In genomic region chr13:114053026-114053425, GRCh38 we compare ENCODE assay signal across 14 cellular contexts.
A peak's percentile ranks its signal among the peaks of the same experiment; 100 is the strongest.
DNase-seq lines count a peak whose midpoint lies in the region; ATAC-seq and TF ChIP-seq lines count a peak whose summit lies in the region.
"Had no signal": no experiment of that assay in that cellular context is flagged by ENCODE, and none has a peak within 500 bp of the region (broad histone marks: within the 10 kb centered on the region; RNA-seq: fewer than 3 reads in every experiment).

No MANE protein-coding gene starts in this region.

- H3K27ac Mint-ChIP-seq in activated T-cell treated with anti-CD3 and anti-CD28 coated beads, Interleukin-2, amount 50 U/mL, for 72 hours, result peak overlapping the region; percentile 58
- H3K27ac Mint-ChIP-seq in stimulated activated memory B cell treated with anti-CD40 and anti-IgM and Interleukin-4, amounts not matched to agents 10 μg/mL and 1 μg/mL and 100 μg/mL, for 72 hours, result peak overlapping the region; percentile 84
- H3K27ac Mint-ChIP-seq: activated T-helper 17 cell treated with anti-CD3 and anti-CD28 coated beads, Interleukin-2, amount 50 U/mL, for 72 hours; dendritic cell treated with granulocyte-macrophage colony-stimulating factor and Interleukin-4, amounts not matched to agents 40 ng/mL and 50 ng/mL, for 4 days had no signal

- H3K4me3 Mint-ChIP-seq in activated T-cell treated with anti-CD3 and anti-CD28 coated beads, Interleukin-2, amount 50 U/mL, for 72 hours, result no peak overlapping the region
- peak overlapping the region; percentile 53 for H3K4me3 Mint-ChIP-seq in stimulated activated memory B cell treated with anti-CD40 and anti-IgM and Interleukin-4, amounts not matched to agents 10 μg/mL and 1 μg/mL and 100 μg/mL, for 72 hours
- H3K4me3 Mint-ChIP-seq: activated T-helper 17 cell treated with anti-CD3 and anti-CD28 coated beads, Interleukin-2, amount 50 U/mL, for 72 hours; dendritic cell treated with granulocyte-macrophage colony-stimulating factor and Interleukin-4, amounts not matched to agents 40 ng/mL and 50 ng/mL, for 4 days had no signal

- no peak for ATAC-seq in activated T-cell treated with anti-CD3 and anti-CD28 coated beads, Interleukin-2, amount 50 U/mL, for 72 hours (replicated peaks in 1 of 2)
- peak; percentile 42 for ATAC-seq in stimulated activated memory B cell treated with anti-CD40 and anti-IgM and Interleukin-4, amounts not matched to agents 10 μg/mL and 1 μg/mL and 100 μg/mL, for 72 hours
- ATAC-seq: A549; activated T-helper 17 cell treated with anti-CD3 and anti-CD28 coated beads, Interleukin-2, amount 50 U/mL, for 72 hours; Panc1 had no signal

- DNase-seq in activated T-cell treated with anti-CD3 and anti-CD28 coated beads, Interleukin-2, amount 50 U/mL, for 72 hours, result no peak
- DNase-seq in activated T-cell treated with anti-CD3 and anti-CD28 coated beads, Interleukin-2, amount 50 U/mL, for 48 hours, result no peak
- DNase-seq in SK-N-SH (no peak), fibroblast of villous mesenchyme (ENCODE audit: low read depth) (peak; percentile 84), midbrain (lab: John Stamatoyannopoulos, UW) (no peak), ureter (ENCODE audit: low spot score) (no peak), posterior vena cava (ENCODE audit: low spot score) (no peak)
- DNase-seq: hypothalamus, NCI-H2107 had no signal

- 86% methylated on average over 8 of the region's 14 CpGs for WGBS in SK-N-SH (ENCODE audit: low lambda C conversion rate)

- H3K36me3 Mint-ChIP-seq in activated T-cell treated with anti-CD3 and anti-CD28 coated beads, Interleukin-2, amount 50 U/mL, for 72 hours (ENCODE audit: insufficient read depth in 2 of 2), result peaks cover 4% of the 10 kb centered on the region in 2 donors
- H3K36me3 Mint-ChIP-seq in stimulated activated memory B cell treated with anti-CD40 and anti-IgM and Interleukin-4, amounts not matched to agents 10 μg/mL and 1 μg/mL and 100 μg/mL, for 72 hours, result peaks cover 6% of the 10 kb centered on the region

- H4K20me1 ChIP-seq in SK-N-SH (ENCODE audit: insufficient read depth), result peaks cover 19% of the 10 kb centered on the region

- TF ChIP-seq CTCF in SK-N-SH (IDR thresholded peaks at IDR 0.05) (no peak), fibroblast of villous mesenchyme (IDR thresholded peaks at IDR 0.05; ENCODE audit: insufficient read depth, low read depth, low read length) (no peak)

- POLR2A ChIA-PET in SK-N-SH (lab: Yijun Ruan, JAX), result no interaction called here

- H2AFZ ChIP-seq in SK-N-SH (ENCODE audit: low read depth), result no peak overlapping the region

- H3K4me3 ChIP-seq in SK-N-SH (ENCODE audit: low read depth in 2 of 2, low read length in 1 of 2), result no peak overlapping the region
- H3K4me3 ChIP-seq in fibroblast of villous mesenchyme (ENCODE audit: low read depth, low read length), result no peak overlapping the region
- H3K4me3 ChIP-seq: A549 had no signal

- CTCF ChIA-PET in SK-N-SH (lab: Yijun Ruan, JAX), result no interaction called here

- H3K4me1 ChIP-seq in SK-N-SH (ENCODE audit: control insufficient read depth in 1 of 2, insufficient read depth in 2 of 2, low read depth in 1 of 2, low read length in 1 of 2), result peaks cover 2 to 10% of the 10 kb centered on the region in 2 experiments; a peak in 2 of 4 replicates
- H3K4me1 ChIP-seq: A549 had no signal

- peaks cover 4% of the 10 kb centered on the region for H3F3A ChIP-seq in SK-N-SH (replicated peaks; ENCODE audit: insufficient read depth)

- H3K4me1 Mint-ChIP-seq in activated T-cell treated with anti-CD3 and anti-CD28 coated beads, Interleukin-2, amount 50 U/mL, for 72 hours (ENCODE audit: low read depth), result peaks cover 33% of the 10 kb centered on the region
- peaks cover 81% of the 10 kb centered on the region for H3K4me1 Mint-ChIP-seq in stimulated activated memory B cell treated with anti-CD40 and anti-IgM and Interleukin-4, amounts not matched to agents 10 μg/mL and 1 μg/mL and 100 μg/mL, for 72 hours

- H3K9me3 ChIP-seq in SK-N-SH, result no peaks in the 10 kb centered on the region
- H3K9me3 ChIP-seq: A549 had no signal

- no peak overlapping the region; a peak in 1 of 4 replicates for H3K27ac ChIP-seq in SK-N-SH (ENCODE audit: low read depth in 2 of 2, low read length in 1 of 2)
- H3K27ac ChIP-seq: A549 had no signal

- H3K27me3 Mint-ChIP-seq in activated T-cell treated with anti-CD3 and anti-CD28 coated beads, Interleukin-2, amount 50 U/mL, for 72 hours (ENCODE audit: low read depth), result no peaks in the 10 kb centered on the region
- no peaks in the 10 kb centered on the region for H3K27me3 Mint-ChIP-seq in stimulated activated memory B cell treated with anti-CD40 and anti-IgM and Interleukin-4, amounts not matched to agents 10 μg/mL and 1 μg/mL and 100 μg/mL, for 72 hours
- H3K27me3 Mint-ChIP-seq: activated T-helper 17 cell treated with anti-CD3 and anti-CD28 coated beads, Interleukin-2, amount 50 U/mL, for 72 hours; dendritic cell treated with granulocyte-macrophage colony-stimulating factor and Interleukin-4, amounts not matched to agents 40 ng/mL and 50 ng/mL, for 4 days had no signal

- H3K9me2 ChIP-seq in SK-N-SH, result no peaks in the 10 kb centered on the region

- no peaks in the 10 kb centered on the region for H3K27me3 ChIP-seq in SK-N-SH (ENCODE audit: insufficient read depth)

- H3K9me3 Mint-ChIP-seq in activated T-cell treated with anti-CD3 and anti-CD28 coated beads, Interleukin-2, amount 50 U/mL, for 72 hours, result no peaks in the 10 kb centered on the region
- no peaks in the 10 kb centered on the region for H3K9me3 Mint-ChIP-seq in stimulated activated memory B cell treated with anti-CD40 and anti-IgM and Interleukin-4, amounts not matched to agents 10 μg/mL and 1 μg/mL and 100 μg/mL, for 72 hours
- H3K9me3 Mint-ChIP-seq: activated T-helper 17 cell treated with anti-CD3 and anti-CD28 coated beads, Interleukin-2, amount 50 U/mL, for 72 hours; dendritic cell treated with granulocyte-macrophage colony-stimulating factor and Interleukin-4, amounts not matched to agents 40 ng/mL and 50 ng/mL, for 4 days had no signal

- no peak overlapping the region for H3K9ac ChIP-seq in SK-N-SH

- no peak for TF ChIP-seq RAD21 in SK-N-SH (IDR thresholded peaks at IDR 0.05; ENCODE audit: low read length)

- peaks cover 8 to 33% of the 10 kb centered on the region in 2 experiments for H3K36me3 ChIP-seq in SK-N-SH (replicated peaks in 1 of 2; ENCODE audit: control insufficient read depth in 1 of 2, insufficient read depth in 2 of 2, low read length in 1 of 2)

- no peak for TF ChIP-seq EP300 in SK-N-SH (IDR thresholded peaks at IDR 0.05; ENCODE audit: borderline replicate concordance in 1 of 2, low read depth in 1 of 2, low read length in 1 of 2)

- H3K4me2 ChIP-seq in SK-N-SH, result peak overlapping the region; percentile 54
- H3K4me2 ChIP-seq: A549 had no signal

- H3K79me2 ChIP-seq in SK-N-SH (ENCODE audit: insufficient read depth), result peaks cover 86% of the 10 kb centered on the region

- intact Hi-C loops in posterior vena cava (cut with DNase I), result no loop called here

TF ChIP-seq in SK-N-SH, 30 proteins besides CTCF, POLR2A, EP300 and RAD21:
- no peak for TF ChIP-seq RXRA (IDR thresholded peaks at IDR 0.05; ENCODE audit: borderline replicate concordance, low read depth)
- TF ChIP-seq YY1 (IDR thresholded peaks at IDR 0.05; ENCODE audit: low read depth), result no peak
- no peak for TF ChIP-seq NFIC (IDR thresholded peaks at IDR 0.05; ENCODE audit: borderline replicate concordance)
- no peak for TF ChIP-seq ZBTB33 (IDR thresholded peaks at IDR 0.05; ENCODE audit: borderline replicate concordance, low read depth)
